Comparison of ENCODE assay signal across 20 cellular contexts in the genomic region with DNA sequence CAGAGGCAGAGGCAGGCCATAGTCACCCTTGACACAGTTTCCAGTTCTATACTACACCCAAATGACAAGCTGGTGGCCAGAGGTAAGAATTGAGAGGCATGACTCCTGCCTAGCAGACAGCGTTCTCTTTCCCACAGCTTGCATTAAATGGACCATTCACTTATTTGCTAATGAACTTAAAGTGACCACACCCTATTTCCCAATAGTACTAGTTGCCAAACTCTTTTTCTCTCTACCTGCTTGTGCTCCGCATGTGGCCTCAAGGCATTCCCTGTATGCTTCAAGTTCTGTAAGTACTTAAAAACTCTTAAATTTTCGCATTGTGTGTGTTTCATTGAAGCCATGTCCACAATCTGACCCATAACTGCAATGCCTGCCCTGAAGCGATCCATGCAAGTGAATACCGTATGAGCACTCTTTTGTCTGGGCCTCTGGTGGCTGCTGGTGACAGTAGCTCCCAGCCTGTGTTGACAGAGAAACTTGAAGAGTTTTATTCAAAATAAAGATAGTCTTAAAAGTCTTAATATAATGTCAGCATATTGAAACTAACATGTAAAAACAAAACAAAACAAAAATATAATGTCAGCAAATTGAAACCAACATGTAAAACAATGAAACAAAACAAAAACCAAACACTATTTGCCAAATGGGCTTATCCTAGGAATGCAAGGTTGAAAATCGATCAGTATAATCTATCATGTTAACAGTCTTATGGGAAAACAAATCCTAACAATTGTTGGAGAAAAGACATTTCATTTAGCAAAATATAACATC.
DNase-seq lines count a peak whose midpoint lies in the region; ATAC-seq, FAIRE-seq and TF ChIP-seq lines count a peak whose summit lies in the region.
"Had no signal": no experiment of that assay in that cellular context is flagged by ENCODE, and none has a peak within 500 bp of the region (broad histone marks: within the 10 kb centered on the region; RNA-seq: fewer than 3 reads in every experiment).

No MANE protein-coding gene starts in this region.

- FAIRE-seq in bronchial epithelial cell (lab: Jason Lieb, UNC), result no peak
- FAIRE-seq: D721Med, G401.6 had no signal

- DNase-seq in NCI-H146 (lab: John Stamatoyannopoulos, UW) (peak; percentile 6), NCI-H146 treated with DMSO at 0.1 percent for 48 hours (lab: John Stamatoyannopoulos, UW; ENCODE audit: unreplicated experiment) (no peak), bronchial epithelial cell (ENCODE audit: low read depth) (peak; percentile 81), left lung (no peak), suprapubic skin (ENCODE audit: low spot score in 2 of 2) (no peak), adrenal gland (no peak), NCI-H82 treated with DMSO at 0.1 percent for 48 hours (lab: John Stamatoyannopoulos, UW; ENCODE audit: unreplicated experiment) (no peak)
- DNase-seq: 8988T; activated CD4-positive, alpha-beta T cell treated with anti-CD3 and anti-CD28 coated beads for 4 hours; activated CD8-positive, alpha-beta memory T cell treated with anti-CD3 and anti-CD28 coated beads, Interleukin-2, amount 10 ng/mL, durations not matched to agents 7 days and 5 days; C1 segment of cervical spinal cord; caudate nucleus; effector CD4-positive, alpha-beta T cell; NCI-H1417; nucleus accumbens; stimulated activated CD4-positive, alpha-beta T cell treated with anti-CD3 and anti-CD28 coated beads, Interleukin-2, amount 100 ng/mL, for 48 hours had no signal

- TF ChIP-seq EP300 in suprapubic skin (IDR thresholded peaks at IDR 0.05), result no peak

- H3K27me3 ChIP-seq in bronchial epithelial cell (ENCODE audit: control insufficient read depth, insufficient read depth, low read length), result no peaks in the 10 kb centered on the region
- H3K27me3 ChIP-seq in left lung, result no peaks in the 10 kb centered on the region
- no peaks in the 10 kb centered on the region for H3K27me3 ChIP-seq in suprapubic skin
- no peaks in the 10 kb centered on the region for H3K27me3 ChIP-seq in adrenal gland
- H3K27me3 ChIP-seq: hepatocyte had no signal

- TF ChIP-seq POLR2A in suprapubic skin (IDR thresholded peaks at IDR 0.05) (no peak), adrenal gland (IDR thresholded peaks at IDR 0.05) (no peak)

- TF ChIP-seq CTCF in bronchial epithelial cell (IDR thresholded peaks at IDR 0.05; ENCODE audit: insufficient read depth, low read length, severe bottlenecking), result no peak
- no peak for TF ChIP-seq CTCF in left lung (IDR thresholded peaks at IDR 0.05)
- no peak for TF ChIP-seq CTCF in suprapubic skin (IDR thresholded peaks at IDR 0.05)
- no peak for TF ChIP-seq CTCF in adrenal gland (IDR thresholded peaks at IDR 0.05)

- no peaks in the 10 kb centered on the region for H3K36me3 ChIP-seq in bronchial epithelial cell (ENCODE audit: control insufficient read depth, insufficient read depth, low read length)
- no peaks in the 10 kb centered on the region for H3K36me3 ChIP-seq in left lung
- no peaks in the 10 kb centered on the region for H3K36me3 ChIP-seq in suprapubic skin
- H3K36me3 ChIP-seq in adrenal gland (replicated peaks in 1 of 2), result no peaks in the 10 kb centered on the region

- 59% methylated on average over 6 of the region's 6 CpGs for WGBS in suprapubic skin
- WGBS in adrenal gland, 4 donors, result 82 to 88% (median 85%) methylated on average over 6 of the region's 6 CpGs

- peak; percentile 93 for ATAC-seq in left lung
- no peak for ATAC-seq in GM21447 (IDR thresholded peaks at IDR 0.05; ENCODE audit: unreplicated experiment)
- ATAC-seq: activated CD8-positive, alpha-beta memory T cell treated with anti-CD3 and anti-CD28 coated beads, Interleukin-2, amount 10 ng/mL, durations not matched to agents 7 days and 5 days had no signal

- H3K4me3 ChIP-seq in bronchial epithelial cell (ENCODE audit: low read depth, low read length) (no peak overlapping the region), left lung (no peak overlapping the region), suprapubic skin (no peak overlapping the region), adrenal gland (no peak overlapping the region)
- H3K4me3 ChIP-seq: hepatocyte had no signal

- H3K9me3 ChIP-seq in left lung, result no peaks in the 10 kb centered on the region
- H3K9me3 ChIP-seq in suprapubic skin, result no peaks in the 10 kb centered on the region
- no peaks in the 10 kb centered on the region for H3K9me3 ChIP-seq in adrenal gland (replicated peaks in 1 of 3)

- intact Hi-C loops in left lung (cut with DNase I) (no loop called here), adrenal gland (cut with DNase I) (no loop called here)

- H3K4me1 ChIP-seq in left lung, result peaks cover 0 to 42% of the 10 kb centered on the region in 2 donors
- peaks cover 34% of the 10 kb centered on the region for H3K4me1 ChIP-seq in suprapubic skin
- peaks cover 4 to 14% of the 10 kb centered on the region in 2 donors for H3K4me1 ChIP-seq in adrenal gland (replicated peaks in 1 of 2)

- no peak overlapping the region for H3K27ac ChIP-seq in left lung
- peak overlapping the region; percentile 27 for H3K27ac ChIP-seq in suprapubic skin
- no peak overlapping the region for H3K27ac ChIP-seq in adrenal gland
- H3K27ac ChIP-seq: hepatocyte had no signal

Comparison
In these comparisons a context has a peak if more than half of its experiments do, and no peak if none do; other contexts are left out.
1. DNase-seq: peak in NCI-H146 (single experiment) and bronchial epithelial cell (single experiment); none in NCI-H146 treated with DMSO at 0.1 percent for 48 hours (single experiment), left lung (0 of 2), suprapubic skin (0 of 2), adrenal gland (0 of 7) and NCI-H82 treated with DMSO at 0.1 percent for 48 hours (single experiment).